9 cellular contexts compared by ENCODE assay signal in the genomic region with DNA sequence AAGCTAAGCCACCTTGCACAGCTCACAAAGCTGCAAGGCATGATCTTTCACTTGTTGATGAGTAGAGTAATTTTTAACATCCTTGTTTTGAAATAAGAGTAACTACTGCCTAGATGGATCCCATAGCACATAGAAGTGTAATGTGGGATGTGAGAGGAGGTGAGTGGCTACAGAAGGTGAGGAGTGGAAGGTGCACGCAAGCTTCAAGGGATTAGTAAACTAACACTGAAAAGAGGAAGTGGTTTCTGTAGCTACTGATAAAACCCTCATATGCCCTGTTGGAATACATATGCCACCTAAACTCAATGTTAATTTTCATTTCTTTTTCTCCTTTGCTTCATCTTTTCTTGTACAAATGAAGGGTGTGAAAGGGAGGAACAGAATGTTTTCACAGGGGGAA.
DNase-seq lines count a peak whose midpoint lies in the region; ATAC-seq and FAIRE-seq lines count a peak whose summit lies in the region.
"Had no signal": no experiment of that assay in that cellular context is flagged by ENCODE, and none has a peak within 500 bp of the region (broad histone marks: within the 10 kb centered on the region; RNA-seq: fewer than 3 reads in every experiment).

No MANE protein-coding gene starts in this region.

- peaks cover 57% of the 10 kb centered on the region for H3K4me1 Mint-ChIP-seq in dendritic cell treated with granulocyte-macrophage colony-stimulating factor and Interleukin-4, amounts not matched to agents 40 ng/mL and 50 ng/mL, for 4 days (ENCODE audit: low read depth)

- H3K9me3 Mint-ChIP-seq in dendritic cell treated with granulocyte-macrophage colony-stimulating factor and Interleukin-4, amounts not matched to agents 40 ng/mL and 50 ng/mL, for 4 days: no peaks in the 10 kb centered on the region

- peak overlapping the region; percentile 44 for H3K27ac Mint-ChIP-seq in dendritic cell treated with granulocyte-macrophage colony-stimulating factor and Interleukin-4, amounts not matched to agents 40 ng/mL and 50 ng/mL, for 4 days

- intact Hi-C loops in dendritic cell treated with granulocyte-macrophage colony-stimulating factor and Interleukin-4, amounts not matched to agents 40 ng/mL and 50 ng/mL, for 4 days (cut with micrococcal nuclease): loop anchor here (5.0 kb wide), 1 partner anchor 43 kb away; no protein-coding TSS in a partner anchor

- ATAC-seq in GM18867 (IDR thresholded peaks at IDR 0.05; ENCODE audit: unreplicated experiment) (peak; percentile 68), GM21723 (IDR thresholded peaks at IDR 0.05; ENCODE audit: unreplicated experiment) (peak; percentile 71), HG03575 (IDR thresholded peaks at IDR 0.05; ENCODE audit: extremely low read depth, insufficient number of reproducible peaks, low FRiP score, unreplicated experiment) (peak; percentile 43)

- FAIRE-seq in HTR-8/SVneo (lab: Jason Lieb, UNC): no peak
- FAIRE-seq: H1 had no signal

- DNase-seq in activated gamma-delta T cell treated with Interleukin-2 at 50 U/mL for 16 hours: no peak
- DNase-seq in stimulated activated CD4-positive, alpha-beta T cell treated with anti-CD3 and anti-CD28 coated beads, Interleukin-15, amount 100 ng/mL, for 24 hours: no peak
- DNase-seq in HTR-8/SVneo (ENCODE audit: insufficient read length, low spot score): no peak
- DNase-seq in central memory CD4-positive, alpha-beta T cell: no peak

- no peaks in the 10 kb centered on the region for H3K27me3 Mint-ChIP-seq in dendritic cell treated with granulocyte-macrophage colony-stimulating factor and Interleukin-4, amounts not matched to agents 40 ng/mL and 50 ng/mL, for 4 days

- H3K36me3 Mint-ChIP-seq in dendritic cell treated with granulocyte-macrophage colony-stimulating factor and Interleukin-4, amounts not matched to agents 40 ng/mL and 50 ng/mL, for 4 days (ENCODE audit: low read depth): no peaks in the 10 kb centered on the region

- no peak overlapping the region for H3K4me3 Mint-ChIP-seq in dendritic cell treated with granulocyte-macrophage colony-stimulating factor and Interleukin-4, amounts not matched to agents 40 ng/mL and 50 ng/mL, for 4 days
